In the genomic region with DNA sequence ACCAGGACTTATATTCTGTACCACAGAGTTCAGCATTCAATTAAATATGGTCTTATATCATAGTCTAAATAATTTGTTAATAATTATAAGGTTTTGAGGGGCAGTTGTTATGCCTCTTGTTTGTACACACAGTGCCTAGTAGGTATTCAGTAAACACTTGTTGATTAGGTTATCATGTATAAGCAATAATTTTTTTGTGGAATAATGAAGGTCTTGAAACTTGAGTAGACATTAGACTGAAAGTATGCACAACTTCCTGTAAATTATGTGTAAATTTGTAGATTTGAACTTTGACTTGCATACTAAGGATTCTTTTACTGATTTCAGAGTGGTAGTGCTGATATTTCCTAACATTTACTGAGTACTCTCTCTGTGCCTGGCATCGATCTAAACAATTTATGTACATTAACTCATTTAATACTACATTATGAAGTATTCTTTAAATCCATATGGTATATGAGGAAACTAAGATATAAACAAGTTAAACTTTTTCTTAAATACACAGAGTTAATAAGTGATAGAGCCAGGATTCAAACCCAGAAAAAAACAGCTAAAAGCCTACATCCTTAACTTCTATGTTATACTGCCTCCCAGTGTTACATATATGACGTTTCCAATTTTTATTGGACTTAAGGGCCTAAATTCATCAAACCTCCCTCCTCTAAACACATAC, we compare ENCODE assay signal across 9 cellular contexts.
DNase-seq lines count a peak whose midpoint lies in the region; ATAC-seq and TF ChIP-seq lines count a peak whose summit lies in the region.
"Had no signal": no experiment of that assay in that cellular context is flagged by ENCODE, and none has a peak within 500 bp of the region (broad histone marks: within the 10 kb centered on the region; RNA-seq: fewer than 3 reads in every experiment).

No MANE protein-coding gene starts in this region.

- no peak overlapping the region for H3K4me3 ChIP-seq in AG09309 (ENCODE audit: control insufficient read depth, low read depth, low read length)
- no peak overlapping the region for H3K4me3 ChIP-seq in HFF-Myc (replicated peaks; ENCODE audit: low read depth, low read length)

- peaks cover 2% of the 10 kb centered on the region for H3K9me3 Mint-ChIP-seq in glutamatergic neuron (ENCODE audit: unreplicated experiment)
- peaks cover 14% of the 10 kb centered on the region for H3K9me3 Mint-ChIP-seq in activated naive CD8-positive, alpha-beta T cell treated with anti-CD3 and anti-CD28 coated beads, Interleukin-2, amount 50 U/mL, for 24 hours

- peaks cover 6% of the 10 kb centered on the region for H3K36me3 Mint-ChIP-seq in glutamatergic neuron (ENCODE audit: unreplicated experiment)
- peaks cover 24% of the 10 kb centered on the region for H3K36me3 Mint-ChIP-seq in activated naive CD8-positive, alpha-beta T cell treated with anti-CD3 and anti-CD28 coated beads, Interleukin-2, amount 50 U/mL, for 24 hours (ENCODE audit: low read depth)

- no peak overlapping the region for H3K27ac Mint-ChIP-seq in glutamatergic neuron (ENCODE audit: unreplicated experiment)
- H3K27ac Mint-ChIP-seq in activated naive CD8-positive, alpha-beta T cell treated with anti-CD3 and anti-CD28 coated beads, Interleukin-2, amount 50 U/mL, for 24 hours = no peak overlapping the region

- H3K4me1 Mint-ChIP-seq in glutamatergic neuron (ENCODE audit: low read depth, unreplicated experiment) = no peaks in the 10 kb centered on the region
- H3K4me1 Mint-ChIP-seq in activated naive CD8-positive, alpha-beta T cell treated with anti-CD3 and anti-CD28 coated beads, Interleukin-2, amount 50 U/mL, for 24 hours = no peaks in the 10 kb centered on the region

- TF ChIP-seq CTCF in AG09309 (IDR thresholded peaks at IDR 0.05; ENCODE audit: control insufficient read depth, insufficient read depth, low read depth, low read length, missing control alignments) = peak; percentile 37
- TF ChIP-seq CTCF in HFF-Myc (IDR thresholded peaks at IDR 0.05; ENCODE audit: low read depth, low read length, missing control alignments) = no peak
- TF ChIP-seq CTCF in glutamatergic neuron (IDR thresholded peaks at IDR 0.05; ENCODE audit: partially characterized antibody, unreplicated experiment) = peak; percentile 16

- no peaks in the 10 kb centered on the region for H3K27me3 Mint-ChIP-seq in glutamatergic neuron (ENCODE audit: unreplicated experiment)
- no peaks in the 10 kb centered on the region for H3K27me3 Mint-ChIP-seq in activated naive CD8-positive, alpha-beta T cell treated with anti-CD3 and anti-CD28 coated beads, Interleukin-2, amount 50 U/mL, for 24 hours

- H3K4me3 Mint-ChIP-seq in glutamatergic neuron (ENCODE audit: unreplicated experiment) = no peak overlapping the region
- H3K4me3 Mint-ChIP-seq in activated naive CD8-positive, alpha-beta T cell treated with anti-CD3 and anti-CD28 coated beads, Interleukin-2, amount 50 U/mL, for 24 hours = no peak overlapping the region

- peak; percentile 5 for DNase-seq in AG09309 (ENCODE audit: low read depth)
- DNase-seq in HFF-Myc (ENCODE audit: extremely low read depth, low read depth) = peak; percentile 6
- no peak for DNase-seq in glutamatergic neuron
- no peak for DNase-seq in activated naive CD8-positive, alpha-beta T cell treated with anti-CD3 and anti-CD28 coated beads, Interleukin-2, amount 50 U/mL, for 24 hours
- no peak for DNase-seq in mucosa of gallbladder (ENCODE audit: low spot score)
- DNase-seq in hypothalamus (lab: John Stamatoyannopoulos, UW) = no peak
- DNase-seq: activated CD4-positive, alpha-beta T cell treated with anti-CD3 and anti-CD28 coated beads for 1 hour had no signal

- ATAC-seq in SK-N-SH treated with all-trans-retinoic acid at 6 μM for 48 hours (peak; percentile 73), HG03439 (IDR thresholded peaks at IDR 0.05; ENCODE audit: unreplicated experiment) (no peak)
- ATAC-seq in activated naive CD8-positive, alpha-beta T cell treated with anti-CD3 and anti-CD28 coated beads, Interleukin-2, amount 50 U/mL, for 24 hours = no peak

TF ChIP-seq in SK-N-SH treated with all-trans-retinoic acid at 6 μM for 48 hours, 23 proteins besides CTCF, POLR2A, EP300 and RAD21:
- TF ChIP-seq GLIS3 (CRISPR knock-in tag; IDR thresholded peaks at IDR 0.05) (no peak), TCF4 (CRISPR knock-in tag; IDR thresholded peaks at IDR 0.05; ENCODE audit: borderline replicate concordance) (no peak), ZNF70 (CRISPR knock-in tag; IDR thresholded peaks at IDR 0.05) (no peak), ZNF8 (CRISPR knock-in tag; IDR thresholded peaks at IDR 0.05) (no peak), RARB (CRISPR knock-in tag; IDR thresholded peaks at IDR 0.05) (no peak), ZFP3 (CRISPR knock-in tag; IDR thresholded peaks at IDR 0.05) (no peak)
- TF ChIP-seq, protein P1, sequence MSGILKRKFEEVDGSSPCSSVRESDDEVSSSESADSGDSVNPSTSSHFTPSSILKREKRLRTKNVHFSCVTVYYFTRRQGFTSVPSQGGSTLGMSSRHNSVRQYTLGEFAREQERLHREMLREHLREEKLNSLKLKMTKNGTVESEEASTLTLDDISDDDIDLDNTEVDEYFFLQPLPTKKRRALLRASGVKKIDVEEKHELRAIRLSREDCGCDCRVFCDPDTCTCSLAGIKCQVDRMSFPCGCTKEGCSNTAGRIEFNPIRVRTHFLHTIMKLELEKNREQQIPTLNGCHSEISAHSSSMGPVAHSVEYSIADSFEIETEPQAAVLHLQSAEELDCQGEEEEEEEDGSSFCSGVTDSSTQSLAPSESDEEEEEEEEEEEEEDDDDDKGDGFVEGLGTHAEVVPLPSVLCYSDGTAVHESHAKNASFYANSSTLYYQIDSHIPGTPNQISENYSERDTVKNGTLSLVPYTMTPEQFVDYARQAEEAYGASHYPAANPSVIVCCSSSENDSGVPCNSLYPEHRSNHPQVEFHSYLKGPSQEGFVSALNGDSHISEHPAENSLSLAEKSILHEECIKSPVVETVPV (CRISPR knock-in tag; IDR thresholded peaks at IDR 0.05) = no peak
TF ChIP-seq in SK-N-SH treated with all-trans-retinoic acid at 6 μM for 48 hours: peak in this region for 0.

Comparison
In these comparisons a context has a peak if more than half of its experiments do, and no peak if none do; other contexts are left out.
1. DNase-seq: peak in AG09309 (single experiment) and HFF-Myc (single experiment); none in glutamatergic neuron (single experiment), activated naive CD8-positive, alpha-beta T cell treated with anti-CD3 and anti-CD28 coated beads, Interleukin-2, amount 50 U/mL, for 24 hours (single experiment), mucosa of gallbladder (single experiment) and hypothalamus (0 of 51).